In genomic region chr4:73668806-73669205, GRCh38 we compare ENCODE assay signal across 13 cellular contexts. TPM values are rescaled to one million over a fixed set of nuclear protein-coding genes. Genes with fewer than 3 reads are reported as not detected.
DNase-seq lines count a peak whose midpoint lies in the region; ATAC-seq and TF ChIP-seq lines count a peak whose summit lies in the region.
"Had no signal": no experiment of that assay in that cellular context is flagged by ENCODE, and none has a peak within 500 bp of the region (broad histone marks: within the 10 kb centered on the region; RNA-seq: fewer than 3 reads in every experiment).

No MANE protein-coding gene starts in this region.

- DNase-seq in Daoy (ENCODE audit: low read depth) (peak; percentile 21), NCI-H187 treated with DMSO at 0.1 percent for 48 hours (lab: John Stamatoyannopoulos, UW) (peak; percentile 84), ascending aorta (ENCODE audit: low spot score in 2 of 2) (no peak), nephron progenitor cell (peak; percentile 30), natural killer cell (no peak), GM19238 (ENCODE audit: insufficient read length, low spot score) (no peak)
- DNase-seq in naive thymus-derived CD4-positive, alpha-beta T cell = no peak
- DNase-seq in activated CD8-positive, alpha-beta T cell treated with anti-CD3 and anti-CD28 coated beads for 36 hours = no peak
- DNase-seq: activated naive CD8-positive, alpha-beta T cell treated with anti-CD3 and anti-CD28 coated beads for 36 hours; glutamatergic neuron; stimulated activated CD4-positive, alpha-beta T cell treated with anti-CD3 and anti-CD28 coated beads, Interleukin-15, amount 100 ng/mL, for 24 hours had no signal

- H3K4me1 Mint-ChIP-seq in nephron progenitor cell (peaks cover 50% of the 10 kb centered on the region), natural killer cell (no peaks in the 10 kb centered on the region)
- H3K4me1 Mint-ChIP-seq in naive thymus-derived CD4-positive, alpha-beta T cell = no peaks in the 10 kb centered on the region
- H3K4me1 Mint-ChIP-seq in activated CD8-positive, alpha-beta T cell treated with anti-CD3 and anti-CD28 coated beads for 36 hours (ENCODE audit: low read depth) = no peaks in the 10 kb centered on the region
- H3K4me1 Mint-ChIP-seq: activated naive CD8-positive, alpha-beta T cell treated with anti-CD3 and anti-CD28 coated beads for 36 hours had no signal

- H3K4me3 Mint-ChIP-seq in nephron progenitor cell (peak overlapping the region; percentile 33), natural killer cell (no peak overlapping the region)
- no peak overlapping the region for H3K4me3 Mint-ChIP-seq in naive thymus-derived CD4-positive, alpha-beta T cell
- H3K4me3 Mint-ChIP-seq in activated CD8-positive, alpha-beta T cell treated with anti-CD3 and anti-CD28 coated beads for 36 hours = no peak overlapping the region
- H3K4me3 Mint-ChIP-seq: activated naive CD8-positive, alpha-beta T cell treated with anti-CD3 and anti-CD28 coated beads for 36 hours had no signal

- peak overlapping the region; percentile 25 to 44 for H3K4me3 ChIP-seq in ascending aorta
- H3K4me3 ChIP-seq in naive thymus-derived CD4-positive, alpha-beta T cell (ENCODE audit: low read length) = no peak overlapping the region

- H3K36me3 Mint-ChIP-seq in nephron progenitor cell (ENCODE audit: low read depth) (no peaks in the 10 kb centered on the region), natural killer cell (no peaks in the 10 kb centered on the region)
- no peaks in the 10 kb centered on the region for H3K36me3 Mint-ChIP-seq in naive thymus-derived CD4-positive, alpha-beta T cell
- no peaks in the 10 kb centered on the region for H3K36me3 Mint-ChIP-seq in activated CD8-positive, alpha-beta T cell treated with anti-CD3 and anti-CD28 coated beads for 36 hours (ENCODE audit: low read depth)
- H3K36me3 Mint-ChIP-seq: activated naive CD8-positive, alpha-beta T cell treated with anti-CD3 and anti-CD28 coated beads for 36 hours had no signal

- H3K9me3 Mint-ChIP-seq in nephron progenitor cell (peaks cover 3% of the 10 kb centered on the region), natural killer cell (no peaks in the 10 kb centered on the region)
- H3K9me3 Mint-ChIP-seq in naive thymus-derived CD4-positive, alpha-beta T cell = no peaks in the 10 kb centered on the region
- no peaks in the 10 kb centered on the region for H3K9me3 Mint-ChIP-seq in activated CD8-positive, alpha-beta T cell treated with anti-CD3 and anti-CD28 coated beads for 36 hours
- H3K9me3 Mint-ChIP-seq: activated naive CD8-positive, alpha-beta T cell treated with anti-CD3 and anti-CD28 coated beads for 36 hours had no signal

- POLR2A ChIA-PET in naive thymus-derived CD4-positive, alpha-beta T cell (lab: Charles Lee) = no interaction called here
- POLR2A ChIA-PET in activated CD8-positive, alpha-beta T cell treated with anti-CD3 and anti-CD28 coated beads for 36 hours (lab: Charles Lee) = no interaction called here

- peak overlapping the region in 1 of 2 donors; percentile 28 for H3K27ac ChIP-seq in ascending aorta
- H3K27ac ChIP-seq in naive thymus-derived CD4-positive, alpha-beta T cell (ENCODE audit: low read depth, low read length) = no peak overlapping the region

- H3K27me3 ChIP-seq in ascending aorta = no peaks in the 10 kb centered on the region
- H3K27me3 ChIP-seq in naive thymus-derived CD4-positive, alpha-beta T cell (ENCODE audit: control insufficient read depth in 2 of 2, insufficient read depth in 2 of 2, low read length in 2 of 2) = no peaks in the 10 kb centered on the region

- H3K27ac Mint-ChIP-seq in nephron progenitor cell = peak overlapping the region; percentile 91
- H3K27ac Mint-ChIP-seq in naive thymus-derived CD4-positive, alpha-beta T cell = no peak overlapping the region
- no peak overlapping the region for H3K27ac Mint-ChIP-seq in activated CD8-positive, alpha-beta T cell treated with anti-CD3 and anti-CD28 coated beads for 36 hours
- H3K27ac Mint-ChIP-seq in natural killer cell = no peak overlapping the region
- H3K27ac Mint-ChIP-seq: activated naive CD8-positive, alpha-beta T cell treated with anti-CD3 and anti-CD28 coated beads for 36 hours had no signal

- TF ChIP-seq CTCF in ascending aorta (IDR thresholded peaks at IDR 0.05) = no peak
- TF ChIP-seq CTCF in nephron progenitor cell (IDR thresholded peaks at IDR 0.05) = no peak
- no peak for TF ChIP-seq CTCF in activated CD8-positive, alpha-beta T cell treated with anti-CD3 and anti-CD28 coated beads for 36 hours (IDR thresholded peaks at IDR 0.05)
- no peak for TF ChIP-seq CTCF in natural killer cell (IDR thresholded peaks at IDR 0.05)

- peaks cover 0 to 6% of the 10 kb centered on the region in 2 donors for H3K4me1 ChIP-seq in ascending aorta
- H3K4me1 ChIP-seq in naive thymus-derived CD4-positive, alpha-beta T cell (ENCODE audit: control insufficient read depth in 2 of 2, insufficient read depth in 2 of 2, low read length in 2 of 2) = no peaks in the 10 kb centered on the region

- intact Hi-C loops in ascending aorta (cut with DNase I) = loop anchor here (5.0 kb wide), 1 partner anchor 38 kb away; no protein-coding TSS in a partner anchor
- intact Hi-C loops in naive thymus-derived CD4-positive, alpha-beta T cell (cut with micrococcal nuclease) = no loop called here
- intact Hi-C loops in activated CD8-positive, alpha-beta T cell treated with anti-CD3 and anti-CD28 coated beads for 36 hours (cut with micrococcal nuclease) = no loop called here
- intact Hi-C loops in natural killer cell (cut with micrococcal nuclease) = no loop called here

- CTCF ChIA-PET in naive thymus-derived CD4-positive, alpha-beta T cell (lab: Charles Lee) = no interaction called here
- CTCF ChIA-PET in activated CD8-positive, alpha-beta T cell treated with anti-CD3 and anti-CD28 coated beads for 36 hours (lab: Charles Lee) = interaction anchor here (1.1 to 1.5 kb wide), 2 partner anchors 12 to 466 kb away, joined by 4 read pairs; no protein-coding TSS in a partner anchor

- no peaks in the 10 kb centered on the region for H3K36me3 ChIP-seq in ascending aorta
- H3K36me3 ChIP-seq in naive thymus-derived CD4-positive, alpha-beta T cell (ENCODE audit: control insufficient read depth in 2 of 3, insufficient read depth in 3 of 3, low read length in 3 of 3) = no peaks in the 10 kb centered on the region

- H3K27me3 Mint-ChIP-seq in nephron progenitor cell (ENCODE audit: low read depth, poor library complexity) (peaks cover 9% of the 10 kb centered on the region), natural killer cell (ENCODE audit: low read depth in 2 of 2) (no peaks in the 10 kb centered on the region)
- H3K27me3 Mint-ChIP-seq in naive thymus-derived CD4-positive, alpha-beta T cell = peaks cover 0 to 30% (median 0%) of the 10 kb centered on the region in 5 donors
- H3K27me3 Mint-ChIP-seq in activated CD8-positive, alpha-beta T cell treated with anti-CD3 and anti-CD28 coated beads for 36 hours = peaks cover 3% of the 10 kb centered on the region
- H3K27me3 Mint-ChIP-seq: activated naive CD8-positive, alpha-beta T cell treated with anti-CD3 and anti-CD28 coated beads for 36 hours had no signal

- no peak for ATAC-seq in naive thymus-derived CD4-positive, alpha-beta T cell
- no peak for ATAC-seq in activated CD8-positive, alpha-beta T cell treated with anti-CD3 and anti-CD28 coated beads for 36 hours
- no peak for ATAC-seq in natural killer cell
- ATAC-seq: left lobe of liver had no signal

- no peaks in the 10 kb centered on the region for H3K9me3 ChIP-seq in ascending aorta
- H3K9me3 ChIP-seq in naive thymus-derived CD4-positive, alpha-beta T cell (ENCODE audit: control insufficient read depth in 2 of 3, low read length in 3 of 3) = no peaks in the 10 kb centered on the region

RNA-seq across cellular contexts. Expression of gene RASSF6, which starts 48.6 kb away (rescaled TPM):
- not detected in 2 replicates for total RNA-seq in Daoy (2014; rRNA removed; shearing (Covaris generic))
- total RNA-seq in ascending aorta = 1.4 TPM
- total RNA-seq in naive thymus-derived CD4-positive, alpha-beta T cell = under 1 TPM in 4 of 5 experiments, not detected in 1; 0.05 to 0.42 (median 0.15) TPM
- polyA plus RNA-seq in naive thymus-derived CD4-positive, alpha-beta T cell = under 1 TPM; 0.04 to 0.20 TPM
- not detected for total RNA-seq in activated CD8-positive, alpha-beta T cell treated with anti-CD3 and anti-CD28 coated beads for 36 hours
- total RNA-seq in natural killer cell = under 1 TPM in 1 of 3 donors, not detected in 2; 0.08 TPM
- total RNA-seq: activated naive CD8-positive, alpha-beta T cell treated with anti-CD3 and anti-CD28 coated beads for 36 hours; dermis microvascular lymphatic vessel endothelial cell had no signal

Comparison
In these comparisons a context has a peak if more than half of its experiments do, and no peak if none do; other contexts are left out.
1. DNase-seq: peak in Daoy (single experiment), NCI-H187 treated with DMSO at 0.1 percent for 48 hours (single experiment) and nephron progenitor cell (single experiment); none in ascending aorta (0 of 2), naive thymus-derived CD4-positive, alpha-beta T cell (0 of 9), activated CD8-positive, alpha-beta T cell treated with anti-CD3 and anti-CD28 coated beads for 36 hours (single experiment), natural killer cell (single experiment) and GM19238 (single experiment).